Comparison of ENCODE assay signal across 15 cellular contexts in genomic region chr1:147185442-147185841, GRCh38.
"Had no signal": no experiment of that assay in that cellular context is flagged by ENCODE, and none has a peak within 500 bp of the region (broad histone marks: within the 10 kb centered on the region; RNA-seq: fewer than 3 reads in every experiment).

No MANE protein-coding gene starts in this region.

- H3K27ac ChIP-seq: ascending aorta, coronary artery, left lung, neutrophil, pancreas, suprapubic skin had no signal

- H3K4me3 ChIP-seq: ascending aorta, coronary artery, left lung, pancreas, smooth muscle cell, suprapubic skin had no signal

- DNase-seq: activated CD4-positive, alpha-beta T cell treated with anti-CD3 and anti-CD28 coated beads for 36 hours; activated CD4-positive, alpha-beta T cell treated with anti-CD3 and anti-CD28 coated beads, Interleukin-2, amount 50 U/mL, for 48 hours; activated gamma-delta T cell; erythroblast; kidney; left lung; pancreas; stimulated activated CD4-positive, alpha-beta T cell treated with anti-CD3 and anti-CD28 coated beads, Interleukin-4, amount 100 ng/mL, for 1 hour; stimulated activated naive CD8-positive, alpha-beta T cell treated with anti-CD3 and anti-CD28 coated beads, Interleukin-15, amount 100 ng/mL, for 72 hours; trophoblast cell had no signal
